ENCODE assay signal across 8 cellular contexts in the genomic region with DNA sequence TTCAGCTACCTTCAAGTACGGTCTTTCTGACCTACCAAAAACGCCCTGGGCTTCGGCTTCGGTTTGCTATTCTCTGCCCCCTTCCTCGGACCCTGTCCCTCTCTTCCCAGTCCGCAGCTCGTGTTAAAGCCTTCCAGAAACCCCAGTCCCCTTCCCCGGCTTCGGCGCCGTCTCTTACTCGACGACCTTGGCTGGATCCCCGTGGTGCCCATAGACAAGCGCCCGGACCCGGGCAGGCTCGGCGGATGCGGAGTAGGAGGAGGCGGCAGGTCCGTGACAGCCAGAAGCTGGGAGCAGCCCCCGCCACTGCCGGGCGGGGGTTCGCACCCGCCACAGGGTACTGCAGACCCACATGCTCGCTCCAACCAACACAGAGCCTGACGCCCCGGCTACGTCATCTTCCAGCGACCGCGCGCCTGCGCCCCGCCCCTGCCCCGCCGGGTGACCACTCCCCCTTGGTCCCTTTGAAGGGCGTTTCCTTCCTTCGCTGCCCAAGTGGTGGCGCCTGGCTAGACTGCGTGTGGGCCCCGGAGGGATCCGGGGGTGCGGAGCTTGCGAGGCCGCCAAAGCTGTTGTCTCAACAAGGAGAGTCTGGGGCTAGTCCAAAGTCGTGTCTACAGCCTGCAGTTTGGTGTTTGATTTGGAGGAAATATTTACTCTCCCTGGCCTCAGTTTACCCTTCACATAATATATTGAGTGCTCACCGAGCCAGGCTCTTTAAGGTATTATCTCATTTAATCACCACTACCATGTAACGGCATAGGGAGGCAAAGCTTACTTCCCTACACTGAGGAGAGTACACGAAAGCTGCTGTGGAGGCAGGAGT. TPM values are rescaled to one million over a fixed set of nuclear protein-coding genes. Genes with fewer than 3 reads are reported as not detected.
DNase-seq lines count a peak whose midpoint lies in the region; ATAC-seq, FAIRE-seq and TF ChIP-seq lines count a peak whose summit lies in the region.

A gene with protein sequence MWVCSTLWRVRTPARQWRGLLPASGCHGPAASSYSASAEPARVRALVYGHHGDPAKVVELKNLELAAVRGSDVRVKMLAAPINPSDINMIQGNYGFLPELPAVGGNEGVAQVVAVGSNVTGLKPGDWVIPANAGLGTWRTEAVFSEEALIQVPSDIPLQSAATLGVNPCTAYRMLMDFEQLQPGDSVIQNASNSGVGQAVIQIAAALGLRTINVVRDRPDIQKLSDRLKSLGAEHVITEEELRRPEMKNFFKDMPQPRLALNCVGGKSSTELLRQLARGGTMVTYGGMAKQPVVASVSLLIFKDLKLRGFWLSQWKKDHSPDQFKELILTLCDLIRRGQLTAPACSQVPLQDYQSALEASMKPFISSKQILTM (minus strand): TSS at position 382 of the 826 bp plus-strand sequence. CDS start 28 bp downstream, at position 354.

- H3K4me1 ChIP-seq in H1 (replicated peaks in 1 of 4; ENCODE audit: control insufficient read depth in 3 of 4, insufficient read depth in 4 of 4, low read length in 3 of 4) (peaks cover 0 to 8% (median 3%) of the 10 kb centered on the region in 4 experiments; a peak in 3 of 7 replicates), mesenchymal stem cell (ENCODE audit: control insufficient read depth, insufficient read depth, low read depth, low read length) (peaks cover 5% of the 10 kb centered on the region)

- 5% methylated on average over 52 of the region's 52 CpGs; no CpG with 5 or more reads in 1 of the 2 experiments for WGBS in H1 (ENCODE audit: extremely low coverage in 1 of 2, insufficient coverage in 1 of 2, insufficient read length in 1 of 2, insufficient replicate concordance in 2 of 2, low coverage in 1 of 2, low lambda C conversion rate in 2 of 2, missing lambda C conversion rate in 1 of 2), 2 experiments
- WGBS in mesenchymal stem cell = 2% methylated on average over 49 of the region's 52 CpGs

- H3K79me1 ChIP-seq in H1 (ENCODE audit: low read depth, low read length) (no peaks in the 10 kb centered on the region), mesenchymal stem cell (replicated peaks; ENCODE audit: low read length, poor library complexity, severe bottlenecking) (peaks cover 23% of the 10 kb centered on the region)

- H3K4me2 ChIP-seq in H1 (ENCODE audit: insufficient read depth in 1 of 2, low read depth in 2 of 2, low read length in 2 of 2) (peak within 1 kb of the TSS; percentile 56 to 73), mesenchymal stem cell (ENCODE audit: low read length, poor library complexity, severe bottlenecking) (peak within 1 kb of the TSS; percentile 94)

- H3K56ac ChIP-seq in H1 (replicated peaks; ENCODE audit: insufficient read length, low read depth, low read length) = no peak within 1 kb of the TSS

- POLR2A ChIA-PET in H1 (lab: Charles Lee; ENCODE audit: partially characterized antibody) = interaction anchor here (0.5 to 1.9 kb wide), 12 partner anchors 9 to 177 kb away, joined by 3 to 11 read pairs (median 3); a partner anchor contains a TSS

- H2AFZ ChIP-seq in H1 (ENCODE audit: low read length) = peak within 1 kb of the TSS; percentile 47; the same call in 1 of the 2 replicates
- H2AFZ ChIP-seq in mesenchymal stem cell (ENCODE audit: low read depth, low read length) = peak within 1 kb of the TSS; percentile 91

- TF ChIP-seq CTCF in H1 (IDR thresholded peaks at IDR 0.05; ENCODE audit: control extremely low read depth in 1 of 3, insufficient read depth in 1 of 3, low read depth in 1 of 3, low read length in 3 of 3) = peak in 2 of 3 experiments; percentile 5 to 23; a peak in 1 of 4 replicates

- peaks cover 5 to 10% of the 10 kb centered on the region in 2 experiments; a peak in 3 of 4 replicates for H3K79me2 ChIP-seq in H1 (ENCODE audit: control insufficient read depth in 1 of 2, insufficient read depth in 2 of 2, low read length in 2 of 2)

- H2BK5ac ChIP-seq in H1 (ENCODE audit: low read depth, low read length) (peak within 1 kb of the TSS; percentile 73; the same call in 1 of the 2 replicates), mesenchymal stem cell (ENCODE audit: low read depth, low read length, poor library complexity, severe bottlenecking) (no peak within 1 kb of the TSS)

- H3K4ac ChIP-seq in H1 (replicated peaks; ENCODE audit: insufficient read length, low read depth, low read length) = no peak within 1 kb of the TSS
- peak within 1 kb of the TSS; percentile 54 to 61 for H3K4ac ChIP-seq in mesenchymal stem cell (ENCODE audit: low read depth in 1 of 2, low read length in 2 of 2)

- peak in 1 of 2 experiments; percentile 73; a peak in 1 of 3 replicates for TF ChIP-seq EP300 in H1 (IDR thresholded peaks at IDR 0.05; ENCODE audit: borderline replicate concordance in 1 of 2, low read depth in 2 of 2, low read length in 2 of 2)

- peak within 1 kb of the TSS; percentile 78 to 90 (median 84) for H3K4me3 ChIP-seq in H1 (ENCODE audit: extremely low read depth in 1 of 4, insufficient read depth in 2 of 4, low read depth in 3 of 4, low read length in 4 of 4)
- peak within 1 kb of the TSS; percentile 89 to 99 for H3K4me3 ChIP-seq in mesenchymal stem cell (ENCODE audit: insufficient read depth in 1 of 2, low read depth in 1 of 2, low read length in 2 of 2)

- no peak for TF ChIP-seq RAD21 in H1 (IDR thresholded peaks at IDR 0.05 in 1 of 2, conservative IDR thresholded peaks at IDR 0.05 in 1 of 2; ENCODE audit: low read depth in 2 of 2, low read length in 2 of 2)

- H3K36me3 ChIP-seq in H1 (ENCODE audit: control insufficient read depth in 2 of 4, insufficient read depth in 4 of 4, low read length in 3 of 4) = no peaks in the 10 kb centered on the region
- H3K36me3 ChIP-seq in mesenchymal stem cell (ENCODE audit: control insufficient read depth in 1 of 2, insufficient read depth in 2 of 2, low read depth in 1 of 2, low read length in 2 of 2) = no peaks in the 10 kb centered on the region

- no peaks in the 10 kb centered on the region for H4K20me1 ChIP-seq in H1 (replicated peaks in 1 of 2; ENCODE audit: control insufficient read depth in 1 of 2, insufficient read depth in 2 of 2, low read length in 2 of 2)

- H3K14ac ChIP-seq in H1 (ENCODE audit: insufficient read length) (no peak within 1 kb of the TSS), mesenchymal stem cell (ENCODE audit: low read length in 2 of 2) (peak within 1 kb of the TSS in 1 of 2 experiments; percentile 39)

- H4K91ac ChIP-seq in H1 (replicated peaks; ENCODE audit: insufficient read length, low read length) (no peak within 1 kb of the TSS), mesenchymal stem cell (ENCODE audit: low read length) (peak within 1 kb of the TSS; percentile 73)

- H2BK120ac ChIP-seq in H1 (replicated peaks; ENCODE audit: low read depth, low read length) = peak within 1 kb of the TSS; percentile 12
- H2BK120ac ChIP-seq in mesenchymal stem cell (ENCODE audit: low read depth, low read length) = peak within 1 kb of the TSS; percentile 64

- peak in 1 of 2 experiments; percentile 90; a peak in 2 of 3 replicates for TF ChIP-seq POLR2A in H1 (IDR thresholded peaks at IDR 0.05; ENCODE audit: control extremely low read depth in 1 of 2, low read depth in 2 of 2, low read length in 2 of 2)

- peak; percentile 91 for ATAC-seq in GM19452 (IDR thresholded peaks at IDR 0.05; ENCODE audit: unreplicated experiment)

- H2BK20ac ChIP-seq in H1 (ENCODE audit: low read length) = 0 out of 2 replicates have a peak within 1 kb of the TSS, but pooled peaks have one; percentile 2

- H2BK15ac ChIP-seq in H1 (ENCODE audit: low read length) (peak within 1 kb of the TSS; percentile 83; the same call in 1 of the 2 replicates), mesenchymal stem cell (ENCODE audit: low read depth, poor library complexity, severe bottlenecking) (peak within 1 kb of the TSS; percentile 18)

- H3K23ac ChIP-seq in H1 (ENCODE audit: insufficient read length) (no peak within 1 kb of the TSS), mesenchymal stem cell (ENCODE audit: low read length in 2 of 2) (no peak within 1 kb of the TSS)

- peak within 1 kb of the TSS; percentile 90 for H4K8ac ChIP-seq in H1 (ENCODE audit: extremely low read depth, insufficient read depth, low read length)
- peak within 1 kb of the TSS; percentile 89 for H4K8ac ChIP-seq in mesenchymal stem cell (ENCODE audit: low read length)

- H3K23me2 ChIP-seq in H1 (ENCODE audit: low read depth, low read length) = peaks cover 7% of the 10 kb centered on the region; the same call in 1 of the 2 replicates

- H3K27me3 ChIP-seq in H1 (replicated peaks in 1 of 4; ENCODE audit: control insufficient read depth in 3 of 4, extremely low read depth in 1 of 4, insufficient read depth in 3 of 4, low read length in 3 of 4) (peaks cover 0 to 1% (median 0%) of the 10 kb centered on the region in 4 experiments; a peak in 3 of 7 replicates), mesenchymal stem cell (ENCODE audit: control insufficient read depth in 1 of 2, insufficient read depth in 1 of 2, low read length in 2 of 2) (peaks cover 0 to 12% of the 10 kb centered on the region in 2 experiments)

- H3K9ac ChIP-seq in H1 (replicated peaks in 1 of 4; ENCODE audit: extremely low read depth in 1 of 4, low read depth in 3 of 4, low read length in 3 of 4) (peak within 1 kb of the TSS; percentile 54 to 75 (median 58)), mesenchymal stem cell (ENCODE audit: low read length) (peak within 1 kb of the TSS; percentile 98)

- peak within 1 kb of the TSS; percentile 14; the same call in 1 of the 2 replicates for H3K18ac ChIP-seq in H1 (ENCODE audit: extremely low read depth, low read length)
- H3K18ac ChIP-seq in mesenchymal stem cell (ENCODE audit: low read depth in 1 of 2, low read length in 2 of 2) = peak within 1 kb of the TSS; percentile 69 to 77

- H4K5ac ChIP-seq in H1 (ENCODE audit: insufficient read length, low read depth, low read length) = no peak within 1 kb of the TSS

- DNase-seq in CMK (ENCODE audit: low read depth) (peak; percentile 94), HPDE6-E6E7 (ENCODE audit: extremely low spot score) (peak; percentile 89), H1 (ENCODE audit: low read depth in 1 of 2, low spot score in 2 of 2) (peak; percentile 89 to 100), mesenchymal stem cell (peak; percentile 93)
- DNase-seq in NK-92 treated with Interleukin-12 subunit alpha and Interleukin-12 subunit beta, amount 100 ng/mL, for 24 hours (lab: John Stamatoyannopoulos, UW) = peak; percentile 85
- DNase-seq in activated CD8-positive, alpha-beta memory T cell treated with anti-CD3 and anti-CD28 coated beads for 4 hours (ENCODE audit: low read depth in 2 of 2) = peak; percentile 90 to 94
- DNase-seq in stimulated activated CD8-positive, alpha-beta memory T cell treated with anti-CD3 and anti-CD28 coated beads, Interleukin-12 subunit alpha, Interleukin-12 subunit beta, amount 100 ng/mL, for 4 hours (ENCODE audit: low read depth) = peak; percentile 93

- H2AK5ac ChIP-seq in H1 (ENCODE audit: low read depth, low read length) = peak within 1 kb of the TSS; percentile 96; the same call in 1 of the 2 replicates
- H2AK5ac ChIP-seq in mesenchymal stem cell (ENCODE audit: low read length, severe bottlenecking) = peak within 1 kb of the TSS; percentile 18

- no peak for FAIRE-seq in H1 (lab: Jason Lieb, UNC)

- H2BK12ac ChIP-seq in H1 (ENCODE audit: low read depth, low read length) (peak within 1 kb of the TSS; percentile 75; the same call in 1 of the 2 replicates), mesenchymal stem cell (ENCODE audit: low read length in 2 of 2) (no peak within 1 kb of the TSS)

- H3K27ac ChIP-seq in H1 (ENCODE audit: low read depth, low read length) (peak within 1 kb of the TSS; percentile 68; the same call in 1 of the 2 replicates), mesenchymal stem cell (ENCODE audit: low read length, poor library complexity, severe bottlenecking) (no peak within 1 kb of the TSS)

- CTCF ChIA-PET in H1 (lab: Charles Lee; ENCODE audit: partially characterized antibody) = interaction anchor here (0.9 to 1.5 kb wide), 5 partner anchors 9 to 105 kb away, joined by 4 to 6 read pairs (median 4); no protein-coding TSS in a partner anchor

- H3K9me3 ChIP-seq in H1 (ENCODE audit: insufficient read depth in 2 of 2, low read depth in 1 of 2, low read length in 1 of 2) = no peaks in the 10 kb centered on the region
- H3K9me3 ChIP-seq in mesenchymal stem cell (ENCODE audit: control insufficient read depth, low read length) = no peaks in the 10 kb centered on the region

RNA-seq across cellular contexts. Expression of the gene that starts here (rescaled TPM):
- 24.4 and 26.5 TPM in 2 replicates for total RNA-seq in H1 (2021; fragmentation: NEBNext Ultra II Directional; extraction: Animal tissue kit (Norgen Biotek cat#: 25700))
- polyA plus RNA-seq in H1 (2011; rRNA removed) = 24.2 and 28.2 TPM in 2 replicates
- polyA plus RNA-seq in H1 (2011; cell fraction: cytosol; rRNA removed) = 31.6 TPM
- 39.5 TPM for polyA plus RNA-seq in H1 (2011; cell fraction: nucleus; rRNA removed)
- 18.0 to 37.4 TPM (median 33.6 TPM) in 4 replicates for polyA plus RNA-seq in H1 (2012, experiment 1 of 2)
- 33.1 TPM for polyA plus RNA-seq in H1 (2012, experiment 2 of 2)
- polyA plus RNA-seq in H1 (2013, experiment 1 of 2) = 25.0 TPM
- 25.4 TPM for polyA plus RNA-seq in H1 (2013, experiment 2 of 2)
- 23.2 and 34.1 TPM in 2 replicates for polyA minus RNA-seq in H1 (2011; rRNA and poly(A)+ RNA removed)
- 14.5 TPM for polyA minus RNA-seq in H1 (2011; cell fraction: cytosol; rRNA and poly(A)+ RNA removed)
- 27.7 TPM for polyA minus RNA-seq in H1 (2011; cell fraction: nucleus; rRNA and poly(A)+ RNA removed)
- 17.2 TPM for polyA plus RNA-seq in mesenchymal stem cell (2013, experiment 1 of 2)
- 18.3 TPM for polyA plus RNA-seq in mesenchymal stem cell (2013, experiment 2 of 2)
